In genomic region chr1:212070720-212071302, GRCh38 we compare ENCODE assay signal across 8 cellular contexts. TPM values are rescaled to one million over a fixed set of nuclear protein-coding genes. Genes with fewer than 3 reads are reported as not detected.
DNase-seq lines count a peak whose midpoint lies in the region; ATAC-seq and TF ChIP-seq lines count a peak whose summit lies in the region.

No MANE protein-coding gene starts in this region.

- H3K36me3 Mint-ChIP-seq in CD8-positive, alpha-beta T cell, result no peaks in the 10 kb centered on the region
- H3K36me3 Mint-ChIP-seq in T-helper 1 cell treated with Interleukin-12 subunit alpha and Interleukin-12 subunit beta and Interleukin-4 antibody, amounts not matched to agents 30 μg/mL and 1 μg/mL, for 36 hours (ENCODE audit: low read depth), result peaks cover 41% of the 10 kb centered on the region

- no peak overlapping the region for H3K4me3 ChIP-seq in CD8-positive, alpha-beta T cell (ENCODE audit: low read depth, low read length)
- H3K4me3 ChIP-seq in ovary, result no peak overlapping the region

- peak; percentile 71 for TF ChIP-seq CTCF in CD8-positive, alpha-beta T cell (IDR thresholded peaks at IDR 0.05)
- TF ChIP-seq CTCF in ovary (IDR thresholded peaks at IDR 0.05), result peak; percentile 11 to 42 (median 26)

- TF ChIP-seq POLR2A in ovary (IDR thresholded peaks at IDR 0.05), result no peak

- TF ChIP-seq EP300 in ovary (IDR thresholded peaks at IDR 0.05), result no peak

- no peaks in the 10 kb centered on the region for H3K27me3 ChIP-seq in CD8-positive, alpha-beta T cell (ENCODE audit: insufficient read depth, low read length)
- no peaks in the 10 kb centered on the region for H3K27me3 ChIP-seq in ovary

- H3K4me1 ChIP-seq in CD8-positive, alpha-beta T cell (ENCODE audit: insufficient read depth, low read length), result no peaks in the 10 kb centered on the region
- no peaks in the 10 kb centered on the region for H3K4me1 ChIP-seq in ovary (ENCODE audit: insufficient read depth)

- CTCF ChIA-PET in CD8-positive, alpha-beta T cell (lab: Charles Lee), result interaction anchor here (0.6 to 5.7 kb wide), 67 partner anchors 8 to 560 kb away, joined by 3 to 299 read pairs (median 5); partner anchors contain the start of genes DTL, INTS7, NEK2 and PPP2R5A

- POLR2A ChIA-PET in CD8-positive, alpha-beta T cell (lab: Charles Lee), result interaction anchor here (0.7 to 2.1 kb wide), 7 partner anchors 11 to 385 kb away, joined by 3 to 14 read pairs (median 6); no protein-coding TSS in a partner anchor

- peak; percentile 68 for ATAC-seq in CD8-positive, alpha-beta T cell
- ATAC-seq in HG03565 (IDR thresholded peaks at IDR 0.05; ENCODE audit: unreplicated experiment), result peak; percentile 46
- ATAC-seq in HG02885 (IDR thresholded peaks at IDR 0.05; ENCODE audit: poor library complexity, unreplicated experiment), result no peak

- H3K36me3 ChIP-seq in CD8-positive, alpha-beta T cell (ENCODE audit: insufficient read depth, low read length), result no peaks in the 10 kb centered on the region
- no peaks in the 10 kb centered on the region for H3K36me3 ChIP-seq in ovary

- no peak overlapping the region for H3K27ac ChIP-seq in CD8-positive, alpha-beta T cell (ENCODE audit: low read depth, low read length)
- H3K27ac ChIP-seq in ovary, result no peak overlapping the region

- no peak overlapping the region for H3K27ac Mint-ChIP-seq in CD8-positive, alpha-beta T cell
- peak overlapping the region; percentile 54 for H3K27ac Mint-ChIP-seq in T-helper 1 cell treated with Interleukin-12 subunit alpha and Interleukin-12 subunit beta and Interleukin-4 antibody, amounts not matched to agents 30 μg/mL and 1 μg/mL, for 36 hours

- no peaks in the 10 kb centered on the region for H3K9me3 ChIP-seq in CD8-positive, alpha-beta T cell (ENCODE audit: low read length)
- H3K9me3 ChIP-seq in ovary, result no peaks in the 10 kb centered on the region

- H3K9me3 Mint-ChIP-seq in CD8-positive, alpha-beta T cell, result no peaks in the 10 kb centered on the region
- H3K9me3 Mint-ChIP-seq in T-helper 1 cell treated with Interleukin-12 subunit alpha and Interleukin-12 subunit beta and Interleukin-4 antibody, amounts not matched to agents 30 μg/mL and 1 μg/mL, for 36 hours, result no peaks in the 10 kb centered on the region

- no peaks in the 10 kb centered on the region for H3K27me3 Mint-ChIP-seq in CD8-positive, alpha-beta T cell (ENCODE audit: low read depth)
- H3K27me3 Mint-ChIP-seq in T-helper 1 cell treated with Interleukin-12 subunit alpha and Interleukin-12 subunit beta and Interleukin-4 antibody, amounts not matched to agents 30 μg/mL and 1 μg/mL, for 36 hours (ENCODE audit: low read depth), result no peaks in the 10 kb centered on the region

- intact Hi-C loops in CD8-positive, alpha-beta T cell (cut with DNase I, micrococcal nuclease), result loop anchor here (1.0 to 2.0 kb wide), 7 partner anchors 220 to 390 kb away; no protein-coding TSS in a partner anchor
- intact Hi-C loops in ovary (cut with DNase I), result loop anchor here in 2 of 4 donors (5.0 kb wide), 1 partner anchor 386 kb away; no protein-coding TSS in a partner anchor

- no peak overlapping the region for H3K4me3 Mint-ChIP-seq in CD8-positive, alpha-beta T cell
- no peak overlapping the region for H3K4me3 Mint-ChIP-seq in T-helper 1 cell treated with Interleukin-12 subunit alpha and Interleukin-12 subunit beta and Interleukin-4 antibody, amounts not matched to agents 30 μg/mL and 1 μg/mL, for 36 hours

- no peak for DNase-seq in CD8-positive, alpha-beta T cell
- DNase-seq in fibroblast of the conjunctiva (ENCODE audit: low read depth) (peak; percentile 43), ovary (no peak), SK-N-DZ (ENCODE audit: low spot score) (no peak)
- no peak for DNase-seq in stimulated activated CD4-positive, alpha-beta T cell treated with anti-CD3 and anti-CD28 coated beads, Interleukin-12 subunit alpha, Interleukin-12 subunit beta, amount 100 ng/mL, for 4 hours

- H3K4me1 Mint-ChIP-seq in CD8-positive, alpha-beta T cell (ENCODE audit: low read depth), result no peaks in the 10 kb centered on the region
- peaks cover 6% of the 10 kb centered on the region for H3K4me1 Mint-ChIP-seq in T-helper 1 cell treated with Interleukin-12 subunit alpha and Interleukin-12 subunit beta and Interleukin-4 antibody, amounts not matched to agents 30 μg/mL and 1 μg/mL, for 36 hours (ENCODE audit: low read depth)

RNA-seq across cellular contexts. Expression of gene DTL, which starts 35.3 kb away (rescaled TPM):
- 1 to 10 TPM; 1.0 to 1.2 TPM for total RNA-seq in CD8-positive, alpha-beta T cell
- total RNA-seq in ovary, result 1 to 10 TPM in 3 of 7 donors, under 1 TPM in 4; 0.11 to 2.0 (median 0.80) TPM
- 1 to 10 TPM in 1 of 2 donors, under 1 TPM in 1; 0.96 to 1.5 TPM for polyA plus RNA-seq in ovary
- polyA plus RNA-seq in SK-N-DZ (2014; cell fraction: cytosol; rRNA removed), result 48.3 and 50.2 TPM in 2 replicates
- polyA plus RNA-seq in SK-N-DZ (2014; cell fraction: nucleus; rRNA removed), result 31.3 and 34.2 TPM in 2 replicates

RNA-seq across cellular contexts. Expression of gene INTS7, which starts 35.5 kb away (rescaled TPM):
- 1 to 10 TPM; 2.4 to 3.3 TPM for total RNA-seq in CD8-positive, alpha-beta T cell
- 10 to 100 TPM in 1 of 7 donors, 1 to 10 TPM in 6; 5.1 to 19.1 (median 7.0) TPM for total RNA-seq in ovary
- 1 to 10 TPM; 4.0 to 7.8 TPM for polyA plus RNA-seq in ovary
- polyA plus RNA-seq in SK-N-DZ (2014; cell fraction: cytosol; rRNA removed), result 19.0 and 19.7 TPM in 2 replicates
- polyA plus RNA-seq in SK-N-DZ (2014; cell fraction: nucleus; rRNA removed), result 19.9 and 24.6 TPM in 2 replicates
